Comparison of ENCODE assay signal across 16 cellular contexts in the genomic region with DNA sequence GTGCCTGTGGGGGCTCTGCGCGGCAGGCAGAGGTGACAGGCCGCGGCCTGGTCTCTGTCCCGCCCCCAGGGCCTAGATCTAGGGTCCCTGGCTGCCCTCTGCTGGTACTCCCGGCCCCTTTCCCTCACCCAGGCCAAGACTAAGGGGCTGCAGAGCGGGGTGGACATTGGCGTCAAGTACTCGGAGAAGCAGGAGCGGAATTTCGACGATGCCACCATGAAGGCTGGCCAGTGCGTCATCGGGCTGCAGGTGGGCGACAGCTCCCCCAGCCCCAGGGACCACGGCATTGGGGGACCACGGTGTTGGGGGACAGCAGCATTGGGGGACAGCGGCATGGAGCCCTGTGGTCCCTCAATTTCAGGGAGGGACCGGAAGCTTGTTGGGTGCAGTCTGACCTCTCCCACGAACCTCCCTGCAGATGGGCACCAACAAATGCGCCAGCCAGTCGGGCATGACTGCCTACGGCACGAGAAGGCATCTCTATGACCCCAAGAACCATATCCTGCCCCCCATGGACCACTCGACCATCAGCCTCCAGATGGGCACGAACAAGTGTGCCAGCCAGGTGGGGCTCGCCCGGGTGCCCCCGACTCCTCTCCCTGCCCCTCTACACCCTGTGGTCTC. TPM values are rescaled to one million over a fixed set of nuclear protein-coding genes. Genes with fewer than 3 reads are reported as not detected.
DNase-seq lines count a peak whose midpoint lies in the region; ATAC-seq and TF ChIP-seq lines count a peak whose summit lies in the region.
"Had no signal": no experiment of that assay in that cellular context is flagged by ENCODE, and none has a peak within 500 bp of the region (broad histone marks: within the 10 kb centered on the region; RNA-seq: fewer than 3 reads in every experiment).

No MANE protein-coding gene starts in this region.

- H2AFZ ChIP-seq in H9 (ENCODE audit: low read length), result no peak overlapping the region
- H2AFZ ChIP-seq in neural progenitor cell (replicated peaks), result no peak overlapping the region

- peaks cover 38% of the 10 kb centered on the region for H3K36me3 Mint-ChIP-seq in activated CD8-positive, alpha-beta memory T cell treated with anti-CD3 and anti-CD28 coated beads, Interleukin-2, amount 10 ng/mL, durations not matched to agents 7 days and 5 days
- H3K36me3 Mint-ChIP-seq in H9 (ENCODE audit: insufficient read depth in 1 of 3, low read depth in 3 of 3) (peaks cover 40 to 63% (median 57%) of the 10 kb centered on the region in 3 experiments), neural progenitor cell (peaks cover 21% of the 10 kb centered on the region)
- peaks cover 32% of the 10 kb centered on the region for H3K36me3 Mint-ChIP-seq in activated T-helper 1 cell treated with anti-CD3 and anti-CD28 coated beads, Interleukin-12 subunit alpha, Interleukin-12 subunit beta, Interleukin-2, Interleukin-4 antibody, amounts not matched to agents 30 ng/mL and 10 ng/mL and 1 ng/mL, durations not matched to agents 14 hours and 24 hours and 36 hours (ENCODE audit: low read depth)

- no peak overlapping the region for H3K4me3 ChIP-seq in neural progenitor cell
- H3K4me3 ChIP-seq: dorsolateral prefrontal cortex, vagina had no signal

- H3T11ph ChIP-seq in H9 (ENCODE audit: low read length), result no peak overlapping the region

- no peak overlapping the region for H4K91ac ChIP-seq in H9 (ENCODE audit: insufficient read length, low read depth, low read length)

- 0 out of 3 replicates have a peak, but pooled peaks have one; percentile 39 for TF ChIP-seq CTCF in H9 (conservative IDR thresholded peaks at IDR 0.05)
- TF ChIP-seq CTCF in neural progenitor cell (IDR thresholded peaks at IDR 0.05), result peak; percentile 26

- peaks cover 3% of the 10 kb centered on the region for H3K36me3 ChIP-seq in neural progenitor cell

- peak overlapping the region; percentile 49 for H3K27ac Mint-ChIP-seq in activated CD8-positive, alpha-beta memory T cell treated with anti-CD3 and anti-CD28 coated beads, Interleukin-2, amount 10 ng/mL, durations not matched to agents 7 days and 5 days
- H3K27ac Mint-ChIP-seq in H9 (no peak overlapping the region), neural progenitor cell (no peak overlapping the region)
- H3K27ac Mint-ChIP-seq in activated T-helper 1 cell treated with anti-CD3 and anti-CD28 coated beads, Interleukin-12 subunit alpha, Interleukin-12 subunit beta, Interleukin-2, Interleukin-4 antibody, amounts not matched to agents 30 ng/mL and 10 ng/mL and 1 ng/mL, durations not matched to agents 14 hours and 24 hours and 36 hours, result peak overlapping the region; percentile 29

- H3K79me2 ChIP-seq in H9 (ENCODE audit: insufficient read depth, low read length) (no peaks in the 10 kb centered on the region), neural progenitor cell (ENCODE audit: low read depth) (peaks cover 10% of the 10 kb centered on the region)

- peaks cover 9% of the 10 kb centered on the region for H3K23me2 ChIP-seq in H9 (ENCODE audit: insufficient read length, low read depth, low read length, poor library complexity, severe bottlenecking)

- CTCF ChIA-PET in activated CD8-positive, alpha-beta memory T cell treated with anti-CD3 and anti-CD28 coated beads, Interleukin-2, amount 10 ng/mL, durations not matched to agents 7 days and 5 days (lab: Charles Lee), result interaction anchor here (1.0 to 8.5 kb wide), 5 partner anchors 8 to 208 kb away, joined by 3 to 76 read pairs (median 7); a partner anchor contains a TSS

- DNase-seq in activated CD8-positive, alpha-beta memory T cell treated with anti-CD3 and anti-CD28 coated beads, Interleukin-2, amount 10 ng/mL, durations not matched to agents 7 days and 5 days, result no peak
- no peak for DNase-seq in activated CD8-positive, alpha-beta memory T cell treated with anti-CD3 and anti-CD28 coated beads, Interleukin-2, amount 50 U/mL, for 48 hours
- no peak for DNase-seq in H9
- no peak for DNase-seq in activated T-helper 1 cell treated with anti-CD3 and anti-CD28 coated beads, Interleukin-12 subunit alpha, Interleukin-12 subunit beta, Interleukin-2, Interleukin-4 antibody, amounts not matched to agents 30 ng/mL and 10 ng/mL and 1 ng/mL, durations not matched to agents 14 hours and 24 hours and 36 hours (ENCODE audit: low spot score)
- DNase-seq in neural progenitor cell (ENCODE audit: low spot score), result peak; percentile 44
- no peak for DNase-seq in NCI-H345 (lab: John Stamatoyannopoulos, UW)
- DNase-seq: ACHN, DMS79, HCEC 1CT, RPMI8226 had no signal

- H3K27me3 Mint-ChIP-seq in activated CD8-positive, alpha-beta memory T cell treated with anti-CD3 and anti-CD28 coated beads, Interleukin-2, amount 10 ng/mL, durations not matched to agents 7 days and 5 days, result no peaks in the 10 kb centered on the region
- H3K27me3 Mint-ChIP-seq in H9 (ENCODE audit: low read depth) (peaks cover 3% of the 10 kb centered on the region; the same call in 1 of the 2 replicates), neural progenitor cell (ENCODE audit: insufficient read depth, low read depth) (peaks cover 8% of the 10 kb centered on the region)
- H3K27me3 Mint-ChIP-seq in activated T-helper 1 cell treated with anti-CD3 and anti-CD28 coated beads, Interleukin-12 subunit alpha, Interleukin-12 subunit beta, Interleukin-2, Interleukin-4 antibody, amounts not matched to agents 30 ng/mL and 10 ng/mL and 1 ng/mL, durations not matched to agents 14 hours and 24 hours and 36 hours (ENCODE audit: insufficient read depth), result no peaks in the 10 kb centered on the region

- H3K9ac ChIP-seq in H9 (ENCODE audit: extremely low read depth, insufficient read length, low read length) (no peak overlapping the region), neural progenitor cell (no peak overlapping the region)

- H4K20me1 ChIP-seq in H9 (ENCODE audit: control insufficient read depth, insufficient read depth, insufficient read length) (no peaks in the 10 kb centered on the region), neural progenitor cell (ENCODE audit: low read depth) (peaks cover 56% of the 10 kb centered on the region)

- peaks cover 58% of the 10 kb centered on the region for H3K4me1 Mint-ChIP-seq in activated CD8-positive, alpha-beta memory T cell treated with anti-CD3 and anti-CD28 coated beads, Interleukin-2, amount 10 ng/mL, durations not matched to agents 7 days and 5 days
- H3K4me1 Mint-ChIP-seq in H9 (peaks cover 11 to 21% of the 10 kb centered on the region in 2 experiments), neural progenitor cell (peaks cover 17% of the 10 kb centered on the region)
- H3K4me1 Mint-ChIP-seq in activated T-helper 1 cell treated with anti-CD3 and anti-CD28 coated beads, Interleukin-12 subunit alpha, Interleukin-12 subunit beta, Interleukin-2, Interleukin-4 antibody, amounts not matched to agents 30 ng/mL and 10 ng/mL and 1 ng/mL, durations not matched to agents 14 hours and 24 hours and 36 hours (ENCODE audit: low read depth), result peaks cover 59% of the 10 kb centered on the region

- H3K27ac ChIP-seq in H9 (ENCODE audit: insufficient read length, low read depth, low read length) (no peak overlapping the region), neural progenitor cell (no peak overlapping the region)
- H3K27ac ChIP-seq: dorsolateral prefrontal cortex, vagina had no signal

- no peak overlapping the region for H4K5ac ChIP-seq in H9 (ENCODE audit: insufficient read length, low read depth, low read length)

- H3K9me3 ChIP-seq in H9 (ENCODE audit: control insufficient read depth, low read depth, low read length) (no peaks in the 10 kb centered on the region), neural progenitor cell (ENCODE audit: low read depth) (no peaks in the 10 kb centered on the region)
- H3K9me3 ChIP-seq: vagina had no signal

- H3K9me3 Mint-ChIP-seq in activated CD8-positive, alpha-beta memory T cell treated with anti-CD3 and anti-CD28 coated beads, Interleukin-2, amount 10 ng/mL, durations not matched to agents 7 days and 5 days (ENCODE audit: low read depth), result no peaks in the 10 kb centered on the region
- no peaks in the 10 kb centered on the region for H3K9me3 Mint-ChIP-seq in H9
- peaks cover 3% of the 10 kb centered on the region for H3K9me3 Mint-ChIP-seq in activated T-helper 1 cell treated with anti-CD3 and anti-CD28 coated beads, Interleukin-12 subunit alpha, Interleukin-12 subunit beta, Interleukin-2, Interleukin-4 antibody, amounts not matched to agents 30 ng/mL and 10 ng/mL and 1 ng/mL, durations not matched to agents 14 hours and 24 hours and 36 hours
- no peaks in the 10 kb centered on the region for H3K9me3 Mint-ChIP-seq in neural progenitor cell

- no peaks in the 10 kb centered on the region for H3K4me1 ChIP-seq in H9 (ENCODE audit: insufficient read depth, low read length)
- H3K4me1 ChIP-seq in neural progenitor cell, result peaks cover 4% of the 10 kb centered on the region

- no peak overlapping the region for H3K23ac ChIP-seq in H9 (ENCODE audit: insufficient read length, low read depth, low read length)

- H3K14ac ChIP-seq in H9 (ENCODE audit: insufficient read depth, low read length), result no peak overlapping the region

- no peak overlapping the region for H2BK15ac ChIP-seq in H9 (ENCODE audit: low read depth, low read length)

- no peak overlapping the region for H4K8ac ChIP-seq in H9 (replicated peaks; ENCODE audit: insufficient read length, low read depth, low read length)

- no peak overlapping the region for H2BK120ac ChIP-seq in H9 (ENCODE audit: low read depth, low read length, poor library complexity, severe bottlenecking)

- no peak overlapping the region for H2BK12ac ChIP-seq in H9 (ENCODE audit: insufficient read length, low read depth, low read length)

- H2BK20ac ChIP-seq in H9 (ENCODE audit: low read depth, low read length, poor library complexity, severe bottlenecking), result no peak overlapping the region

- H3F3A ChIP-seq in neural progenitor cell (ENCODE audit: low read depth), result peaks cover 47% of the 10 kb centered on the region

- H3K18ac ChIP-seq in H9 (ENCODE audit: insufficient read length, low read depth, low read length), result no peak overlapping the region

- no CpG with 5 or more reads among the region's 29 CpGs for WGBS in H9 (ENCODE audit: extremely low coverage, insufficient read length, low lambda C conversion rate)

- H3K4me2 ChIP-seq in H9 (ENCODE audit: insufficient read depth, insufficient read length, low read length), result no peak overlapping the region
- H3K4me2 ChIP-seq in neural progenitor cell, result no peak overlapping the region

- H3K4ac ChIP-seq in H9 (ENCODE audit: low read depth, low read length), result no peak overlapping the region

- H3K27me3 ChIP-seq in H9 (ENCODE audit: insufficient read depth, low read length) (no peaks in the 10 kb centered on the region), neural progenitor cell (no peaks in the 10 kb centered on the region)
- H3K27me3 ChIP-seq: dorsolateral prefrontal cortex, vagina had no signal

- ATAC-seq in activated CD8-positive, alpha-beta memory T cell treated with anti-CD3 and anti-CD28 coated beads, Interleukin-2, amount 10 ng/mL, durations not matched to agents 7 days and 5 days, result no peak
- ATAC-seq in GM18502 (IDR thresholded peaks at IDR 0.05; ENCODE audit: poor library complexity, unreplicated experiment), result no peak
- ATAC-seq in activated CD4-positive, CD25-positive, alpha-beta regulatory T cell treated with anti-CD3 and anti-CD28 coated beads, Interleukin-2, amount 50 U/mL, for 24 hours, result no peak

- H3K4me3 Mint-ChIP-seq in activated CD8-positive, alpha-beta memory T cell treated with anti-CD3 and anti-CD28 coated beads, Interleukin-2, amount 10 ng/mL, durations not matched to agents 7 days and 5 days, result no peak overlapping the region
- H3K4me3 Mint-ChIP-seq in H9, result no peak overlapping the region
- H3K4me3 Mint-ChIP-seq in activated T-helper 1 cell treated with anti-CD3 and anti-CD28 coated beads, Interleukin-12 subunit alpha, Interleukin-12 subunit beta, Interleukin-2, Interleukin-4 antibody, amounts not matched to agents 30 ng/mL and 10 ng/mL and 1 ng/mL, durations not matched to agents 14 hours and 24 hours and 36 hours, result no peak overlapping the region
- no peak overlapping the region for H3K4me3 Mint-ChIP-seq in neural progenitor cell

- no peak overlapping the region for H3K56ac ChIP-seq in H9 (ENCODE audit: insufficient read length, low read depth, low read length)

- no peaks in the 10 kb centered on the region for H3K79me1 ChIP-seq in H9 (ENCODE audit: insufficient read depth, low read depth, low read length, poor library complexity, severe bottlenecking)

- no peak overlapping the region for H2AK5ac ChIP-seq in H9 (ENCODE audit: insufficient read length, low read length)

- no peak overlapping the region for H2BK5ac ChIP-seq in H9 (ENCODE audit: insufficient read length, low read length)

- intact Hi-C loops in activated T-helper 1 cell treated with anti-CD3 and anti-CD28 coated beads, Interleukin-12 subunit alpha, Interleukin-12 subunit beta, Interleukin-2, Interleukin-4 antibody, amounts not matched to agents 30 ng/mL and 10 ng/mL and 1 ng/mL, durations not matched to agents 14 hours and 24 hours and 36 hours (cut with micrococcal nuclease), result no loop called here

RNA-seq across cellular contexts. Expression of a gene that starts 3.8 kb away (rescaled TPM):
- 10 to 100 TPM; 62.7 to 72.9 TPM for total RNA-seq in activated CD8-positive, alpha-beta memory T cell treated with anti-CD3 and anti-CD28 coated beads, Interleukin-2, amount 10 ng/mL, durations not matched to agents 7 days and 5 days
- total RNA-seq in H9 (2021), result 28.3 and 34.6 TPM in 2 replicates
- total RNA-seq in activated T-helper 1 cell treated with anti-CD3 and anti-CD28 coated beads, Interleukin-12 subunit alpha, Interleukin-12 subunit beta, Interleukin-2, Interleukin-4 antibody, amounts not matched to agents 30 ng/mL and 10 ng/mL and 1 ng/mL, durations not matched to agents 14 hours and 24 hours and 36 hours, result 15.8 and 18.3 TPM in 2 replicates
- 1.4 and 21.9 TPM in 2 replicates for total RNA-seq in neural progenitor cell (ENCODE audit: low replicate concordance)

RNA-seq across cellular contexts. Expression of a gene that starts 9.7 kb away (rescaled TPM):
- total RNA-seq in activated CD8-positive, alpha-beta memory T cell treated with anti-CD3 and anti-CD28 coated beads, Interleukin-2, amount 10 ng/mL, durations not matched to agents 7 days and 5 days, result 100 to 1,000 TPM; 295 to 296 TPM
- total RNA-seq in H9 (2021) (524 and 529 TPM in 2 replicates), neural progenitor cell (ENCODE audit: low replicate concordance) (131 and 196 TPM in 2 replicates)
- 112 and 114 TPM in 2 replicates for total RNA-seq in activated T-helper 1 cell treated with anti-CD3 and anti-CD28 coated beads, Interleukin-12 subunit alpha, Interleukin-12 subunit beta, Interleukin-2, Interleukin-4 antibody, amounts not matched to agents 30 ng/mL and 10 ng/mL and 1 ng/mL, durations not matched to agents 14 hours and 24 hours and 36 hours

RNA-seq across cellular contexts. Expression of a gene that starts 14.8 kb away (rescaled TPM):
- total RNA-seq in activated CD8-positive, alpha-beta memory T cell treated with anti-CD3 and anti-CD28 coated beads, Interleukin-2, amount 10 ng/mL, durations not matched to agents 7 days and 5 days, result not detected
- total RNA-seq in H9 (2021) (not detected in 2 replicates), neural progenitor cell (ENCODE audit: low replicate concordance) (not detected in 2 replicates)
- not detected in 2 replicates for total RNA-seq in activated T-helper 1 cell treated with anti-CD3 and anti-CD28 coated beads, Interleukin-12 subunit alpha, Interleukin-12 subunit beta, Interleukin-2, Interleukin-4 antibody, amounts not matched to agents 30 ng/mL and 10 ng/mL and 1 ng/mL, durations not matched to agents 14 hours and 24 hours and 36 hours
- total RNA-seq: dorsolateral prefrontal cortex, HT-29, NCI-H460, vagina had no signal

RNA-seq across cellular contexts. Expression of a gene that starts 15.2 kb away (rescaled TPM):
- total RNA-seq in activated CD8-positive, alpha-beta memory T cell treated with anti-CD3 and anti-CD28 coated beads, Interleukin-2, amount 10 ng/mL, durations not matched to agents 7 days and 5 days, result 100 to 1,000 TPM; 172 to 212 TPM
- 169 and 171 TPM in 2 replicates for total RNA-seq in H9 (2021)
- total RNA-seq in activated T-helper 1 cell treated with anti-CD3 and anti-CD28 coated beads, Interleukin-12 subunit alpha, Interleukin-12 subunit beta, Interleukin-2, Interleukin-4 antibody, amounts not matched to agents 30 ng/mL and 10 ng/mL and 1 ng/mL, durations not matched to agents 14 hours and 24 hours and 36 hours, result 162 and 170 TPM in 2 replicates
- 31.7 and 175 TPM in 2 replicates for total RNA-seq in neural progenitor cell (ENCODE audit: low replicate concordance)

RNA-seq across cellular contexts. Expression of a gene that starts 30.9 kb away (rescaled TPM):
- 100 to 1,000 TPM; 361 to 481 TPM for total RNA-seq in activated CD8-positive, alpha-beta memory T cell treated with anti-CD3 and anti-CD28 coated beads, Interleukin-2, amount 10 ng/mL, durations not matched to agents 7 days and 5 days
- 35.0 and 39.8 TPM in 2 replicates for total RNA-seq in H9 (2021)
- 201 and 202 TPM in 2 replicates for total RNA-seq in activated T-helper 1 cell treated with anti-CD3 and anti-CD28 coated beads, Interleukin-12 subunit alpha, Interleukin-12 subunit beta, Interleukin-2, Interleukin-4 antibody, amounts not matched to agents 30 ng/mL and 10 ng/mL and 1 ng/mL, durations not matched to agents 14 hours and 24 hours and 36 hours
- total RNA-seq in neural progenitor cell (ENCODE audit: low replicate concordance), result 9.6 and 18.2 TPM in 2 replicates

Comparison
In these comparisons a context has a peak if more than half of its experiments do, and no peak if none do; other contexts are left out.
1. H3K27ac Mint-ChIP-seq: peak in activated CD8-positive, alpha-beta memory T cell treated with anti-CD3 and anti-CD28 coated beads, Interleukin-2, amount 10 ng/mL, durations not matched to agents 7 days and 5 days (single experiment) and activated T-helper 1 cell treated with anti-CD3 and anti-CD28 coated beads, Interleukin-12 subunit alpha, Interleukin-12 subunit beta, Interleukin-2, Interleukin-4 antibody, amounts not matched to agents 30 ng/mL and 10 ng/mL and 1 ng/mL, durations not matched to agents 14 hours and 24 hours and 36 hours (single experiment); none in H9 (0 of 3) and neural progenitor cell (single experiment).